In genomic region chr19:34432797-34433196, GRCh38 we compare ENCODE assay signal across 16 cellular contexts. TPM values are rescaled to one million over a fixed set of nuclear protein-coding genes. Genes with fewer than 3 reads are reported as not detected.
DNase-seq lines count a peak whose midpoint lies in the region; ATAC-seq and TF ChIP-seq lines count a peak whose summit lies in the region.
"Had no signal": no experiment of that assay in that cellular context is flagged by ENCODE, and none has a peak within 500 bp of the region (broad histone marks: within the 10 kb centered on the region; RNA-seq: fewer than 3 reads in every experiment).

No MANE protein-coding gene starts in this region.

- peak overlapping the region; percentile 54 for H3K27ac ChIP-seq in skeletal muscle tissue (ENCODE audit: low read depth, low read length)
- H3K27ac ChIP-seq: KMS-11 had no signal

- intact Hi-C loops in left cardiac atrium (cut with DNase I): no loop called here

- peaks cover 26% of the 10 kb centered on the region for H3K36me3 Mint-ChIP-seq in HFFc6 (ENCODE audit: low read depth)

- no peaks in the 10 kb centered on the region for H3K9me3 ChIP-seq in skeletal muscle tissue (ENCODE audit: control insufficient read depth in 3 of 3, low read length in 3 of 3)

- peak overlapping the region; percentile 45 to 63 (median 62) for H3K9ac ChIP-seq in skeletal muscle tissue (ENCODE audit: low read depth in 1 of 3, low read length in 3 of 3)
- H3K9ac ChIP-seq: KMS-11 had no signal

- no peak overlapping the region for H3K4me3 ChIP-seq in cardiac fibroblast (replicated peaks in 1 of 2; ENCODE audit: low read depth in 2 of 2, low read length in 2 of 2)
- no peak overlapping the region for H3K4me3 ChIP-seq in skeletal muscle tissue (ENCODE audit: low read length in 3 of 3)

- no peaks in the 10 kb centered on the region for H3K27me3 ChIP-seq in skeletal muscle tissue (ENCODE audit: control insufficient read depth in 3 of 3, insufficient read depth in 3 of 3, low read length in 3 of 3)

- peak overlapping the region; percentile 42; the same call in 1 of the 2 replicates for H3K27ac Mint-ChIP-seq in HFFc6
- H3K27ac Mint-ChIP-seq: activated naive CD4-positive, alpha-beta T cell treated with anti-CD3 and anti-CD28 coated beads for 36 hours had no signal

- H3K27me3 Mint-ChIP-seq in HFFc6 (ENCODE audit: insufficient read depth): no peaks in the 10 kb centered on the region
- H3K27me3 Mint-ChIP-seq: effector memory CD8-positive, alpha-beta T cell had no signal

- no peaks in the 10 kb centered on the region for H3K9me3 Mint-ChIP-seq in HFFc6
- H3K9me3 Mint-ChIP-seq: activated naive CD4-positive, alpha-beta T cell treated with anti-CD3 and anti-CD28 coated beads for 36 hours; effector memory CD8-positive, alpha-beta T cell had no signal

- ATAC-seq in left cardiac atrium (peak; percentile 2 to 57), HG02981 (IDR thresholded peaks at IDR 0.05; ENCODE audit: unreplicated experiment) (no peak)
- ATAC-seq: effector memory CD8-positive, alpha-beta T cell had no signal

- no peak overlapping the region for H3K4me3 Mint-ChIP-seq in HFFc6
- H3K4me3 Mint-ChIP-seq: activated naive CD4-positive, alpha-beta T cell treated with anti-CD3 and anti-CD28 coated beads for 36 hours; effector memory CD8-positive, alpha-beta T cell had no signal

- no peak for TF ChIP-seq CTCF in HFFc6 (IDR thresholded peaks at IDR 0.05)
- TF ChIP-seq CTCF in cardiac fibroblast (IDR thresholded peaks at IDR 0.05; ENCODE audit: low read depth, low read length): no peak

- DNase-seq in HFFc6 (no peak), cardiac fibroblast (ENCODE audit: low read depth in 2 of 2) (peak; percentile 49 to 57), left cardiac atrium (peak; percentile 36), COLO668 (lab: John Stamatoyannopoulos, UW; ENCODE audit: unreplicated experiment) (no peak)
- no peak for DNase-seq in activated CD4-positive, CD25-positive, alpha-beta regulatory T cell (lab: John Stamatoyannopoulos, UW)
- no peak for DNase-seq in stimulated activated naive CD4-positive, alpha-beta T cell treated with Interleukin-2 at 50 U/mL for 16 hours (lab: John Stamatoyannopoulos, UW)
- DNase-seq: activated CD4-positive, alpha-beta T cell treated with anti-CD3 and anti-CD28 coated beads for 4 hours; activated naive CD4-positive, alpha-beta T cell treated with anti-CD3 and anti-CD28 coated beads for 36 hours; C1 segment of cervical spinal cord; effector memory CD8-positive, alpha-beta T cell; GDM1; NCI-H2081; stimulated activated CD8-positive, alpha-beta memory T cell treated with anti-CD3 and anti-CD28 coated beads, Interleukin-4, amount 100 ng/mL, for 48 hours had no signal

- peaks cover 24 to 38% (median 29%) of the 10 kb centered on the region in 3 donors for H3K4me1 ChIP-seq in skeletal muscle tissue (ENCODE audit: control insufficient read depth in 3 of 3, insufficient read depth in 3 of 3, low read length in 3 of 3)

- H3K36me3 ChIP-seq in skeletal muscle tissue (ENCODE audit: control insufficient read depth in 3 of 3, insufficient read depth in 3 of 3, low read length in 3 of 3): peaks cover 30 to 31% (median 31%) of the 10 kb centered on the region in 3 donors

- H3K4me1 Mint-ChIP-seq in HFFc6 (ENCODE audit: low read depth): peaks cover 33% of the 10 kb centered on the region

RNA-seq across cellular contexts. Expression of gene UBA2, which starts 4.6 kb away (rescaled TPM):
- 10 to 100 TPM; 75.2 to 91.0 (median 86.8) TPM for total RNA-seq in HFFc6 (2021; fragmentation: NEBNext Ultra II Directional; extraction: Animal tissue kit (Norgen Biotek cat#: 25700))
- total RNA-seq in left cardiac atrium: 10 to 100 TPM; 48.4 to 61.6 TPM
- 121 TPM for total RNA-seq in skeletal muscle tissue

RNA-seq across cellular contexts. Expression of gene PDCD2L, which starts 28.6 kb away (rescaled TPM):
- 10 to 100 TPM in 5 of 6 experiments, 1 to 10 TPM in 1; 8.8 to 13.3 (median 12.0) TPM for total RNA-seq in HFFc6 (2021; fragmentation: NEBNext Ultra II Directional; extraction: Animal tissue kit (Norgen Biotek cat#: 25700))
- total RNA-seq in left cardiac atrium (1 to 10 TPM; 6.5 to 7.5 TPM), skeletal muscle tissue (19.8 TPM)

RNA-seq across cellular contexts. Expression of gene WTIP, which starts 48.8 kb away (rescaled TPM):
- total RNA-seq in HFFc6 (2021; fragmentation: NEBNext Ultra II Directional; extraction: Animal tissue kit (Norgen Biotek cat#: 25700)): 10 to 100 TPM; 27.8 to 35.1 (median 29.4) TPM
- 10 to 100 TPM; 16.9 to 19.2 TPM for total RNA-seq in left cardiac atrium
- 12.0 TPM for total RNA-seq in skeletal muscle tissue

Comparison
In these comparisons a context has a peak if more than half of its experiments do, and no peak if none do; other contexts are left out.
1. DNase-seq: peak in cardiac fibroblast (2 of 2) and left cardiac atrium (single experiment); none in HFFc6 (single experiment), activated CD4-positive, CD25-positive, alpha-beta regulatory T cell (0 of 4), stimulated activated naive CD4-positive, alpha-beta T cell treated with Interleukin-2 at 50 U/mL for 16 hours (single experiment) and COLO668 (single experiment).